13 cellular contexts compared by ENCODE assay signal in genomic region chr1:91553196-91553595, GRCh38. TPM values are rescaled to one million over a fixed set of nuclear protein-coding genes. Genes with fewer than 3 reads are reported as not detected.
A peak's percentile ranks its signal among the peaks of the same experiment; 100 is the strongest.
DNase-seq lines count a peak whose midpoint lies in the region; ATAC-seq and TF ChIP-seq lines count a peak whose summit lies in the region.
"Had no signal": no experiment of that assay in that cellular context is flagged by ENCODE, and none has a peak within 500 bp of the region (broad histone marks: within the 10 kb centered on the region; RNA-seq: fewer than 3 reads in every experiment).

No MANE protein-coding gene starts in this region.

- in situ Hi-C loops in SK-MEL-5 (cut with HindIII; ENCODE audit: low pct_unique_long_range_greater_than_20kb, low sequenced_read_pairs) = no loop called here

- H3K27ac ChIP-seq in CD8-positive, alpha-beta T cell (ENCODE audit: low read depth, low read length) = no peak overlapping the region
- H3K27ac ChIP-seq in psoas muscle = no peak overlapping the region

- H3K27ac Mint-ChIP-seq in CD8-positive, alpha-beta T cell = peak overlapping the region; percentile 46
- H3K27ac Mint-ChIP-seq in WTC11 = no peak overlapping the region
- H3K27ac Mint-ChIP-seq: GM23338 had no signal

- H3K9me3 ChIP-seq in CD8-positive, alpha-beta T cell (ENCODE audit: low read length) = no peaks in the 10 kb centered on the region
- no peaks in the 10 kb centered on the region for H3K9me3 ChIP-seq in psoas muscle

- no peaks in the 10 kb centered on the region for H3K36me3 ChIP-seq in CD8-positive, alpha-beta T cell (ENCODE audit: insufficient read depth, low read length)
- no peaks in the 10 kb centered on the region for H3K36me3 ChIP-seq in psoas muscle (ENCODE audit: insufficient read depth in 1 of 2, low read depth in 1 of 2)

- TF ChIP-seq CTCF in CD8-positive, alpha-beta T cell (IDR thresholded peaks at IDR 0.05) = no peak
- TF ChIP-seq CTCF in psoas muscle (IDR thresholded peaks at IDR 0.05) = no peak
- no peak for TF ChIP-seq CTCF in WTC11 (IDR thresholded peaks at IDR 0.05)

- H3K27me3 Mint-ChIP-seq in CD8-positive, alpha-beta T cell (ENCODE audit: low read depth) = no peaks in the 10 kb centered on the region
- H3K27me3 Mint-ChIP-seq in WTC11 (ENCODE audit: low read depth) = no peaks in the 10 kb centered on the region
- H3K27me3 Mint-ChIP-seq: brain; naive thymus-derived CD8-positive, alpha-beta T cell had no signal

- no peak for ATAC-seq in CD8-positive, alpha-beta T cell
- peak in 3 of 4 donors; percentile 56 to 71 (median 65) for ATAC-seq in psoas muscle
- ATAC-seq in GM19455 (IDR thresholded peaks at IDR 0.05; ENCODE audit: unreplicated experiment) = no peak
- ATAC-seq in HG03457 (IDR thresholded peaks at IDR 0.05; ENCODE audit: unreplicated experiment) = no peak
- ATAC-seq in WTC11 = no peak
- ATAC-seq: naive thymus-derived CD8-positive, alpha-beta T cell had no signal

- intact Hi-C loops in CD8-positive, alpha-beta T cell (cut with DNase I, micrococcal nuclease) = no loop called here
- intact Hi-C loops in psoas muscle (cut with DNase I) = no loop called here

- POLR2A ChIA-PET in CD8-positive, alpha-beta T cell (lab: Charles Lee) = no interaction called here
- POLR2A ChIA-PET in WTC11 (lab: Charles Lee) = no interaction called here

- H3K4me1 ChIP-seq in CD8-positive, alpha-beta T cell (ENCODE audit: insufficient read depth, low read length) = peaks cover 51% of the 10 kb centered on the region
- peaks cover 9% of the 10 kb centered on the region for H3K4me1 ChIP-seq in psoas muscle

- no peaks in the 10 kb centered on the region for H3K27me3 ChIP-seq in CD8-positive, alpha-beta T cell (ENCODE audit: insufficient read depth, low read length)
- no peaks in the 10 kb centered on the region for H3K27me3 ChIP-seq in psoas muscle (ENCODE audit: insufficient read depth in 3 of 3, low read length in 2 of 3)

- peaks cover 84% of the 10 kb centered on the region for H3K4me1 Mint-ChIP-seq in CD8-positive, alpha-beta T cell (ENCODE audit: low read depth)
- H3K4me1 Mint-ChIP-seq in WTC11 = peaks cover 7% of the 10 kb centered on the region

- peak in 1 of 7 experiments; percentile 37 for DNase-seq in CD8-positive, alpha-beta T cell
- peak; percentile 43 for DNase-seq in SK-MEL-5 (ENCODE audit: low read depth, low spot score)
- DNase-seq in fibroblast of peridontal ligament (ENCODE audit: extremely low read depth) = peak; percentile 94
- DNase-seq in psoas muscle = peak in 1 of 2 donors; percentile 50
- no peak for DNase-seq in SIG-M5 (lab: John Stamatoyannopoulos, UW)
- DNase-seq in WTC11 (ENCODE audit: low spot score) = no peak
- DNase-seq: activated CD4-positive, alpha-beta T cell treated with anti-CD3 and anti-CD28 coated beads, Interleukin-2, amount 50 U/mL, for 48 hours; DMS53; naive thymus-derived CD8-positive, alpha-beta T cell had no signal

- no peaks in the 10 kb centered on the region for H3K36me3 Mint-ChIP-seq in CD8-positive, alpha-beta T cell
- H3K36me3 Mint-ChIP-seq in WTC11 = no peaks in the 10 kb centered on the region
- H3K36me3 Mint-ChIP-seq: brain; naive thymus-derived CD8-positive, alpha-beta T cell had no signal

- CTCF ChIA-PET in CD8-positive, alpha-beta T cell (lab: Charles Lee) = interaction anchor here (1.3 to 1.4 kb wide), 2 partner anchors 15 to 16 kb away, joined by 3 to 4 read pairs; no protein-coding TSS in a partner anchor
- CTCF ChIA-PET in WTC11 (lab: Charles Lee) = no interaction called here

- no peak overlapping the region for H3K4me3 Mint-ChIP-seq in CD8-positive, alpha-beta T cell
- no peak overlapping the region for H3K4me3 Mint-ChIP-seq in WTC11
- H3K4me3 Mint-ChIP-seq: brain; GM23338; naive thymus-derived CD8-positive, alpha-beta T cell had no signal

- no peaks in the 10 kb centered on the region for H3K9me3 Mint-ChIP-seq in CD8-positive, alpha-beta T cell
- H3K9me3 Mint-ChIP-seq in WTC11 = peaks cover 3% of the 10 kb centered on the region; the same call in 1 of the 2 replicates
- H3K9me3 Mint-ChIP-seq: GM23338 had no signal

- H3K4me3 ChIP-seq in CD8-positive, alpha-beta T cell (ENCODE audit: low read depth, low read length) = no peak overlapping the region
- H3K4me3 ChIP-seq in psoas muscle = no peak overlapping the region
- H3K4me3 ChIP-seq: GM23338 had no signal

- 58 to 72% (median 62%) methylated on average over 3 of the region's 3 CpGs for WGBS in psoas muscle, 3 donors

TF ChIP-seq in WTC11, 78 proteins besides CTCF, POLR2A, EP300 and RAD21:
- TF ChIP-seq E2F5 (CRISPR knock-in tag; IDR thresholded peaks at IDR 0.05) (no peak), NFE2L1 (CRISPR knock-in tag; IDR thresholded peaks at IDR 0.05) (no peak), NR2C2 (CRISPR knock-in tag; IDR thresholded peaks at IDR 0.05) (no peak), NFATC4 (CRISPR knock-in tag; IDR thresholded peaks at IDR 0.05) (no peak), EMX1 (CRISPR knock-in tag; IDR thresholded peaks at IDR 0.05) (no peak), MAX (CRISPR knock-in tag; IDR thresholded peaks at IDR 0.05) (no peak), NR3C1 (CRISPR knock-in tag; conservative IDR thresholded peaks at IDR 0.05; ENCODE audit: low read depth) (no peak), ATF1 (CRISPR knock-in tag; IDR thresholded peaks at IDR 0.05) (no peak), NFYB (CRISPR knock-in tag; conservative IDR thresholded peaks at IDR 0.05; ENCODE audit: low read depth) (no peak), ZNF232 (CRISPR knock-in tag; IDR thresholded peaks at IDR 0.05) (no peak), ZNF219 (CRISPR knock-in tag; IDR thresholded peaks at IDR 0.05; ENCODE audit: borderline replicate concordance) (no peak), MXD4 (CRISPR knock-in tag; IDR thresholded peaks at IDR 0.05; ENCODE audit: borderline replicate concordance) (no peak), ZMAT4 (CRISPR knock-in tag; IDR thresholded peaks at IDR 0.05) (no peak), FOXP1 (CRISPR knock-in tag; IDR thresholded peaks at IDR 0.05; ENCODE audit: borderline replicate concordance) (no peak), ETV6 (CRISPR knock-in tag; IDR thresholded peaks at IDR 0.05) (no peak), ATF2 (CRISPR knock-in tag; IDR thresholded peaks at IDR 0.05; ENCODE audit: borderline replicate concordance, low read depth) (no peak), GRHL2 (CRISPR knock-in tag; IDR thresholded peaks at IDR 0.05; ENCODE audit: insufficient replicate concordance, severe bottlenecking) (no peak), ZBTB21 (CRISPR knock-in tag; IDR thresholded peaks at IDR 0.05; ENCODE audit: borderline replicate concordance) (no peak), TEAD4 (CRISPR knock-in tag; IDR thresholded peaks at IDR 0.05) (no peak), ZNF512 (CRISPR knock-in tag; IDR thresholded peaks at IDR 0.05; ENCODE audit: borderline replicate concordance) (no peak)
TF ChIP-seq in WTC11: peak in this region for 0.

RNA-seq across cellular contexts. Expression of gene CDC7, which starts 52.5 kb away (rescaled TPM):
- 1 to 10 TPM; 2.2 to 2.7 TPM for total RNA-seq in CD8-positive, alpha-beta T cell
- total RNA-seq in SK-MEL-5 (2014; rRNA removed; shearing (Covaris generic)) = 9.3 and 9.9 TPM in 2 replicates
- 7.8 and 12.5 TPM in 2 replicates for polyA plus RNA-seq in SK-MEL-5 (2015; cell fraction: cytosol; rRNA removed)
- polyA plus RNA-seq in SK-MEL-5 (2015; cell fraction: nucleus; rRNA removed) = 40.3 and 53.2 TPM in 2 replicates
- 1 to 10 TPM in 1 of 4 donors, under 1 TPM in 3; 0.40 to 1.2 (median 0.50) TPM for total RNA-seq in psoas muscle
- polyA plus RNA-seq in psoas muscle = 1 to 10 TPM in 1 of 3 donors, under 1 TPM in 2; 0.25 to 1.4 (median 0.64) TPM
- total RNA-seq in WTC11 (2021) = 41.3 to 49.9 TPM (median 46.9 TPM) in 3 replicates

Comparison
In these comparisons a context has a peak if more than half of its experiments do, and no peak if none do; other contexts are left out.
1. ATAC-seq: peak in psoas muscle (3 of 4); none in CD8-positive, alpha-beta T cell (single experiment), GM19455 (single experiment), HG03457 (single experiment) and WTC11 (single experiment).
2. DNase-seq: peak in SK-MEL-5 (single experiment) and fibroblast of peridontal ligament (single experiment); none in SIG-M5 (single experiment) and WTC11 (single experiment).